Comparison of ENCODE assay signal across 8 cellular contexts in genomic region chr10:131982185-131982756, GRCh38. TPM values are rescaled to one million over a fixed set of nuclear protein-coding genes. Genes with fewer than 3 reads are reported as not detected.
DNase-seq lines count a peak whose midpoint lies in the region; ATAC-seq and TF ChIP-seq lines count a peak whose summit lies in the region.

No MANE protein-coding gene starts in this region.

- no peak overlapping the region for H3K27ac Mint-ChIP-seq in T-cell
- no peak overlapping the region for H3K27ac Mint-ChIP-seq in stimulated activated naive CD8-positive, alpha-beta T cell treated with anti-CD3 and anti-CD28 coated beads, Interleukin-15, Interleukin-2, amounts not matched to agents 100 ng/mL and 50 ng/mL, for 24 hours

- no peaks in the 10 kb centered on the region for H3K9me3 ChIP-seq in right atrium auricular region

- no peak for TF ChIP-seq CTCF in right atrium auricular region (IDR thresholded peaks at IDR 0.05)

- H3K4me3 ChIP-seq in right atrium auricular region: peak overlapping the region; percentile 99 to 100

- peaks cover 30 to 36% (median 35%) of the 10 kb centered on the region in 3 donors for H3K4me1 Mint-ChIP-seq in T-cell
- H3K4me1 Mint-ChIP-seq in stimulated activated naive CD8-positive, alpha-beta T cell treated with anti-CD3 and anti-CD28 coated beads, Interleukin-15, Interleukin-2, amounts not matched to agents 100 ng/mL and 50 ng/mL, for 24 hours (ENCODE audit: low read depth): peaks cover 33% of the 10 kb centered on the region

- H3K27me3 Mint-ChIP-seq in T-cell: no peaks in the 10 kb centered on the region
- H3K27me3 Mint-ChIP-seq in stimulated activated naive CD8-positive, alpha-beta T cell treated with anti-CD3 and anti-CD28 coated beads, Interleukin-15, Interleukin-2, amounts not matched to agents 100 ng/mL and 50 ng/mL, for 24 hours: no peaks in the 10 kb centered on the region

- peaks cover 0 to 30% of the 10 kb centered on the region in 2 donors for H3K4me1 ChIP-seq in right atrium auricular region

- ATAC-seq in HG02642 (IDR thresholded peaks at IDR 0.05; ENCODE audit: poor library complexity, unreplicated experiment) (peak; percentile 29), T-cell (replicated peaks in 1 of 4) (peak; percentile 12 to 39 (median 24))

- POLR2A ChIA-PET in T-cell (lab: Charles Lee): no interaction called here

- H3K27ac ChIP-seq in right atrium auricular region: peak overlapping the region; percentile 66 to 77

- H3K27me3 ChIP-seq in right atrium auricular region: no peaks in the 10 kb centered on the region

- peaks cover 8% of the 10 kb centered on the region for H3K36me3 Mint-ChIP-seq in T-cell
- H3K36me3 Mint-ChIP-seq in stimulated activated naive CD8-positive, alpha-beta T cell treated with anti-CD3 and anti-CD28 coated beads, Interleukin-15, Interleukin-2, amounts not matched to agents 100 ng/mL and 50 ng/mL, for 24 hours (ENCODE audit: low read depth): peaks cover 20% of the 10 kb centered on the region

- DNase-seq in NCI-H748 (lab: John Stamatoyannopoulos, UW; ENCODE audit: unreplicated experiment) (peak; percentile 26), NCI-H748 treated with DMSO at 0.1 percent for 48 hours (lab: John Stamatoyannopoulos, UW) (no peak), T-cell (peak in 4 of 34 experiments; percentile 5 to 15 (median 8)), right atrium auricular region (ENCODE audit: low spot score) (no peak), putamen (ENCODE audit: low spot score) (no peak)
- DNase-seq in stimulated activated naive CD4-positive, alpha-beta T cell treated with Interleukin-2 at 50 U/mL for 16 hours (lab: John Stamatoyannopoulos, UW): no peak

- CTCF ChIA-PET in T-cell (lab: Charles Lee): interaction anchor here in 1 of 2 donors (1.2 kb wide), 1 partner anchor 82 kb away, joined by 3 read pairs; no protein-coding TSS in a partner anchor

- peak overlapping the region; percentile 66 to 83 (median 68) for H3K4me3 Mint-ChIP-seq in T-cell
- peak overlapping the region; percentile 64 for H3K4me3 Mint-ChIP-seq in stimulated activated naive CD8-positive, alpha-beta T cell treated with anti-CD3 and anti-CD28 coated beads, Interleukin-15, Interleukin-2, amounts not matched to agents 100 ng/mL and 50 ng/mL, for 24 hours

- no peaks in the 10 kb centered on the region for H3K9me3 Mint-ChIP-seq in T-cell
- H3K9me3 Mint-ChIP-seq in stimulated activated naive CD8-positive, alpha-beta T cell treated with anti-CD3 and anti-CD28 coated beads, Interleukin-15, Interleukin-2, amounts not matched to agents 100 ng/mL and 50 ng/mL, for 24 hours: no peaks in the 10 kb centered on the region

- no peaks in the 10 kb centered on the region for H3K36me3 ChIP-seq in right atrium auricular region

RNA-seq across cellular contexts. Expression of gene BNIP3, which starts 0.5 kb away (rescaled TPM):
- total RNA-seq in T-cell (10 to 100 TPM; 23.9 to 30.2 (median 27.8) TPM), right atrium auricular region (100 to 1,000 TPM; 187 to 189 TPM)

Comparison
In these comparisons a context has a peak if more than half of its experiments do, and no peak if none do; other contexts are left out.
1. RNA of gene BNIP3, which starts 0.5 kb away (total RNA-seq): 187 to 189 TPM in right atrium auricular region; 23.9 to 30.2 TPM in T-cell; every median in the first group is over 4 times any median in the second.